ENCODE assay signal across 10 cellular contexts in genomic region chr3:127836004-127836882, GRCh38. TPM values are rescaled to one million over a fixed set of nuclear protein-coding genes. Genes with fewer than 3 reads are reported as not detected.
DNase-seq lines count a peak whose midpoint lies in the region; ATAC-seq and TF ChIP-seq lines count a peak whose summit lies in the region.
"Had no signal": no experiment of that assay in that cellular context is flagged by ENCODE, and none has a peak within 500 bp of the region (broad histone marks: within the 10 kb centered on the region; RNA-seq: fewer than 3 reads in every experiment).

No MANE protein-coding gene starts in this region.

- DNase-seq in GM19240 (ENCODE audit: insufficient read length, low spot score): peak; percentile 74
- DNase-seq in NCI-H774 (lab: John Stamatoyannopoulos, UW): no peak
- DNase-seq in kidney tubule cell (ENCODE audit: low spot score): no peak
- DNase-seq in COR-L47 (lab: John Stamatoyannopoulos, UW): no peak
- DNase-seq in ureter (ENCODE audit: low spot score): no peak
- DNase-seq: NCI-H1092 had no signal

- H3K9me3 ChIP-seq in DOHH2 (ENCODE audit: control insufficient read depth, insufficient read depth, low read length) (peaks cover 4% of the 10 kb centered on the region; the same call in 1 of the 2 replicates), Loucy (ENCODE audit: insufficient read depth, low read depth, low read length) (no peaks in the 10 kb centered on the region)

- no peak overlapping the region for H3K9ac ChIP-seq in Loucy (ENCODE audit: low read depth, low read length, poor library complexity, severe bottlenecking)

- ATAC-seq in HG02840 (IDR thresholded peaks at IDR 0.05; ENCODE audit: low FRiP score, unreplicated experiment): peak; percentile 63

- TF ChIP-seq CTCF in DOHH2 (IDR thresholded peaks at IDR 0.05; ENCODE audit: low read depth, low read length, poor library complexity, severe bottlenecking) (no peak), Loucy (conservative IDR thresholded peaks at IDR 0.05; ENCODE audit: low read length) (no peak)

- H3K9me2 ChIP-seq in DOHH2 (replicated peaks; ENCODE audit: control insufficient read depth, low read length) (no peaks in the 10 kb centered on the region), Loucy (replicated peaks; ENCODE audit: low read depth, low read length) (no peaks in the 10 kb centered on the region)

- H3K4me3 ChIP-seq in DOHH2 (ENCODE audit: low read length) (no peak overlapping the region), Loucy (ENCODE audit: low read length, poor library complexity, severe bottlenecking) (no peak overlapping the region)
- H3K4me3 ChIP-seq: coronary artery had no signal

- no peaks in the 10 kb centered on the region for H3F3A ChIP-seq in DOHH2 (ENCODE audit: control insufficient read depth, insufficient read depth)
- H3F3A ChIP-seq in Loucy (ENCODE audit: low read depth): no peaks in the 10 kb centered on the region

- peak overlapping the region; percentile 66 for H2AFZ ChIP-seq in Loucy (ENCODE audit: low read length)

- no peaks in the 10 kb centered on the region for H3K79me2 ChIP-seq in DOHH2 (ENCODE audit: control insufficient read depth, low read length)
- no peaks in the 10 kb centered on the region for H3K79me2 ChIP-seq in Loucy (ENCODE audit: insufficient read depth, low read length)

- H3K4me1 ChIP-seq in DOHH2 (ENCODE audit: control insufficient read depth, low read length) (peaks cover 40% of the 10 kb centered on the region), Loucy (ENCODE audit: insufficient read depth, low read length, poor library complexity, severe bottlenecking) (peaks cover 7% of the 10 kb centered on the region)

- peaks cover 12% of the 10 kb centered on the region for H3K27me3 ChIP-seq in DOHH2 (ENCODE audit: control insufficient read depth, low read length)
- no peaks in the 10 kb centered on the region for H3K27me3 ChIP-seq in Loucy (ENCODE audit: insufficient read depth, low read length, poor library complexity, severe bottlenecking)

- H3K36me3 ChIP-seq in DOHH2 (ENCODE audit: control insufficient read depth, low read length): no peaks in the 10 kb centered on the region
- H3K36me3 ChIP-seq in Loucy (ENCODE audit: insufficient read depth, low read length): no peaks in the 10 kb centered on the region

- H3K4me2 ChIP-seq in DOHH2 (ENCODE audit: low read length) (peak overlapping the region; percentile 46), Loucy (ENCODE audit: low read depth, low read length, poor library complexity, severe bottlenecking) (no peak overlapping the region)

- H4K20me1 ChIP-seq in DOHH2 (ENCODE audit: control insufficient read depth, insufficient read depth, low read depth, low read length) (no peaks in the 10 kb centered on the region), Loucy (ENCODE audit: insufficient read depth, low read length, poor library complexity, severe bottlenecking) (no peaks in the 10 kb centered on the region)

- peak overlapping the region; percentile 77 for H3K27ac ChIP-seq in DOHH2 (ENCODE audit: low read depth, low read length)
- H3K27ac ChIP-seq: coronary artery had no signal

RNA-seq across cellular contexts. Expression of gene MGLL, which starts 13.9 kb away (rescaled TPM):
- total RNA-seq in ureter: 75.1 TPM
